19 cellular contexts compared by ENCODE assay signal in the genomic region with DNA sequence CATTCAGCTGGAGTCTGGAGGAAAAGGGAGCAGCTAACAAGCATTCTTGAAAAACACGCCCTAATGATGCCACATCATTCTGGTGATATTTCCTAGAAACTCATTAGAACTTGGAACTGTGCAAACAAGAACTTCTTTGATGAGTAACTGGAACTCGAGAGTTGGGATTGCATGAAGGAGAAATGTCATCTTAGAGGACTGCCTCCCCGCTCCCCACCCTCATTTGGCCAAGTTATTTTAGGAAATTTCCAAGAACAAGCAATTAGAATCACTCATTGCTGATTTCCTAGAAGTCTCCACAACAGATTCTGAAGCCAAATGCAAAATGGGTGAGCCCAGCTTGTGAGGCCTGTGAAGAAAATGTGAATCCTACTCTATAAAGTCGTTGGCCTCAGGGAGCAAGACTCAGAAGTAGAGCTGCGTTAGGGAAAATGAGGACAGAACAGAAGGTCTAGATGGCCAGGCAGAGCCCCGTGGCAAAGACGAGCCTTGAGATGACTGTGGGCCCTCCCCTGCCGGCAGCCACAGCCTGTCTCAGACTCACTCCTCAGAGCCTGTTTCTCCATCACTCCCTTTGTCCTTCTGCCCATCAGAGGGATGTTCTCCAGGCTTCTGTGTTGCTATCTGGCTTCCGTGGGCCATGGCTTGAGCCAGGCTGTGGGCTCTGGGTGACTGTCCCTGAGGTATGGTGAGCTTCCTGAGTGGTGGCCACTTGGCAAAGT. TPM values are rescaled to one million over a fixed set of nuclear protein-coding genes. Genes with fewer than 3 reads are reported as not detected.
DNase-seq lines count a peak whose midpoint lies in the region; ATAC-seq, FAIRE-seq and TF ChIP-seq lines count a peak whose summit lies in the region.
"Had no signal": no experiment of that assay in that cellular context is flagged by ENCODE, and none has a peak within 500 bp of the region (broad histone marks: within the 10 kb centered on the region; RNA-seq: fewer than 3 reads in every experiment).

No MANE protein-coding gene starts in this region.

- H3K9me1 ChIP-seq in K562 (ENCODE audit: control insufficient read depth, insufficient read depth, low read length) = no peaks in the 10 kb centered on the region

- POLR2A ChIA-PET in K562 (lab: Yijun Ruan, JAX) = interaction anchor here (0.7 to 1.8 kb wide), 2 partner anchors 10 to 13 kb away, joined by 4 read pairs; no protein-coding TSS in a partner anchor

- TF ChIP-seq POLR2A in K562 (conservative IDR thresholded peaks at IDR 0.05) = no peak

- H3K36me3 ChIP-seq in K562 (ENCODE audit: control insufficient read depth, insufficient read depth, low read length) = no peaks in the 10 kb centered on the region
- H3K36me3 ChIP-seq: tibial nerve had no signal

- intact Hi-C loops in K562 (cut with micrococcal nuclease) = no loop called here
- intact Hi-C loops in right cardiac atrium (cut with DNase I) = no loop called here

- H3K27ac ChIP-seq in K562 (ENCODE audit: extremely low read depth, low read depth, low read length) (peak overlapping the region; percentile 57; the same call in 2 of the 3 replicates), right cardiac atrium (ENCODE audit: low read length) (no peak overlapping the region)
- H3K27ac ChIP-seq: parathyroid adenoma, tibial nerve had no signal

- H3K4me1 ChIP-seq in K562 (replicated peaks in 1 of 2; ENCODE audit: control insufficient read depth in 2 of 2, insufficient read depth in 2 of 2, low read length in 2 of 2) = peaks cover 28 to 40% of the 10 kb centered on the region in 2 experiments
- no peaks in the 10 kb centered on the region for H3K4me1 ChIP-seq in right cardiac atrium (ENCODE audit: control insufficient read depth, insufficient read depth, low read length)
- H3K4me1 ChIP-seq: parathyroid adenoma had no signal

- ATAC-seq in K562 (peak; percentile 71), right cardiac atrium (no peak), GM21576 (IDR thresholded peaks at IDR 0.05; ENCODE audit: unreplicated experiment) (no peak)
- ATAC-seq: activated naive CD8-positive, alpha-beta T cell treated with anti-CD3 and anti-CD28 coated beads, Interleukin-2, amount 50 U/mL, for 24 hours; activated T-cell treated with anti-CD3 and anti-CD28 coated beads, Interleukin-2, amount 50 U/mL, for 72 hours had no signal

- peak; percentile 50; the same call in 1 of the 2 replicates for TF ChIP-seq EP300 in K562 (IDR thresholded peaks at IDR 0.05; ENCODE audit: low read length)

- peak overlapping the region; percentile 20; the same call in 1 of the 2 replicates for H3K4me2 ChIP-seq in K562 (ENCODE audit: insufficient read depth, low read length)

- no peak for TF ChIP-seq RAD21 in K562 (CRISPR knock-in tag; conservative IDR thresholded peaks at IDR 0.05 in 1 of 2, IDR thresholded peaks at IDR 0.05 in 1 of 2)

- CTCF ChIA-PET in K562 (lab: Yijun Ruan, JAX; ENCODE audit: low intra/inter-chr PET ratio) = no interaction called here

- peak; percentile 61 for FAIRE-seq in K562 (lab: Jason Lieb, UNC)
- FAIRE-seq: H54 had no signal

- no peaks in the 10 kb centered on the region for H3K79me2 ChIP-seq in K562 (ENCODE audit: control insufficient read depth, insufficient read depth, low read length)
- H3K79me2 ChIP-seq: parathyroid adenoma had no signal

- 4% methylated on average over 8 of the region's 9 CpGs for WGBS in K562 (ENCODE audit: insufficient coverage, low coverage, missing lambda C conversion rate)
- 55% methylated on average over 9 of the region's 9 CpGs for WGBS in right cardiac atrium

- H3K27me3 ChIP-seq in K562 (ENCODE audit: control insufficient read depth in 2 of 2, insufficient read depth in 2 of 2, low read length in 2 of 2) (no peaks in the 10 kb centered on the region), right cardiac atrium (ENCODE audit: control insufficient read depth, insufficient read depth) (no peaks in the 10 kb centered on the region)
- H3K27me3 ChIP-seq: tibial nerve had no signal

- in situ Hi-C loops in K562 (cut with MboI) = no loop called here

- no peaks in the 10 kb centered on the region for H3K9me3 ChIP-seq in K562 (replicated peaks; ENCODE audit: control insufficient read depth, insufficient read depth, low read depth, low read length)
- no peaks in the 10 kb centered on the region for H3K9me3 ChIP-seq in right cardiac atrium (ENCODE audit: control insufficient read depth, low read length)
- H3K9me3 ChIP-seq: tibial nerve had no signal

- peak; percentile 21 for DNase-seq in activated effector memory CD4-positive, alpha-beta T cell treated with anti-CD3 and anti-CD28 coated beads, Interleukin-2, amount 50 U/mL, for 16 hours
- no peak for DNase-seq in activated effector memory CD4-positive, alpha-beta T cell treated with Interleukin-2 at 50 U/mL for 16 hours
- DNase-seq in K562 (ENCODE audit: extremely low read depth in 1 of 4, low spot score in 3 of 4) (peak in 2 of 4 experiments; percentile 34 to 45), right cardiac atrium (peak in 2 of 3 donors; percentile 2 to 4), stromal cell of bone marrow (ENCODE audit: low read depth) (peak; percentile 51), GM19240 (ENCODE audit: insufficient read length, low spot score) (no peak), NCI-H2171 (lab: John Stamatoyannopoulos, UW) (no peak)
- DNase-seq: 8988T; activated CD4-positive, alpha-beta memory T cell treated with anti-CD3 and anti-CD28 coated beads for 36 hours; activated naive CD8-positive, alpha-beta T cell treated with anti-CD3 and anti-CD28 coated beads, Interleukin-2, amount 50 U/mL, for 24 hours; activated T-cell treated with anti-CD3 and anti-CD28 coated beads, Interleukin-2, amount 50 U/mL, for 72 hours; effector CD8-positive, alpha-beta T cell; Karpas-422; NCI-H1105; NCI-H774 had no signal

- TF ChIP-seq CTCF in K562 (IDR thresholded peaks at IDR 0.05 in 2 of 3, conservative IDR thresholded peaks at IDR 0.05 in 1 of 3; ENCODE audit: insufficient read depth in 2 of 3, low read depth in 1 of 3, low read length in 3 of 3) = no peak

- 0 out of 4 replicates have a peak overlapping the region, but pooled peaks of 1 of the 2 experiments have one; percentile 9 for H3K9ac ChIP-seq in K562 (ENCODE audit: insufficient read depth in 1 of 2, low read depth in 2 of 2, low read length in 2 of 2)
- H3K9ac ChIP-seq: parathyroid adenoma had no signal

- no peaks in the 10 kb centered on the region for H4K20me1 ChIP-seq in K562 (replicated peaks; ENCODE audit: control insufficient read depth, insufficient read depth, low read length)

- H2AFZ ChIP-seq in K562 (ENCODE audit: low read depth, low read length) = peak overlapping the region; percentile 61; the same call in 1 of the 2 replicates
- H2AFZ ChIP-seq: parathyroid adenoma had no signal

- BruUV-seq in K562 (replicated peaks; lab: Mats Ljungman, UMichigan) = no TSS peak

- H3K4me3 ChIP-seq in K562 (no peak overlapping the region), right cardiac atrium (ENCODE audit: low read length) (no peak overlapping the region)
- H3K4me3 ChIP-seq: tibial nerve had no signal

TF ChIP-seq in K562, 482 proteins besides CTCF, POLR2A, EP300 and RAD21 (continues in another document):
- TF ChIP-seq RFX7 (CRISPR knock-in tag; IDR thresholded peaks at IDR 0.05) (no peak), ZNF431 (CRISPR knock-in tag; IDR thresholded peaks at IDR 0.05) (no peak), KAT7 (CRISPR knock-in tag; IDR thresholded peaks at IDR 0.05; ENCODE audit: borderline replicate concordance) (no peak)

RNA-seq across cellular contexts. Expression of a gene that starts 38.4 kb away (rescaled TPM):
- not detected in 2 replicates for total RNA-seq in K562 (2011; cell fraction: chromatin; rRNA removed; ENCODE audit: low replicate concordance)
- total RNA-seq in K562 (2011; cell fraction: nucleolus; rRNA removed) = not detected in 2 replicates
- total RNA-seq in K562 (2011; cell fraction: nucleoplasm; rRNA removed) = not detected in 2 replicates
- not detected in 2 replicates for total RNA-seq in K562 (2014; rRNA removed)
- total RNA-seq in K562 (2014; rRNA removed; fragmentation: Illumina TruSeq; extraction: Trizol) = not detected in 2 replicates
- total RNA-seq in K562 (2015; rRNA removed; fragmentation: Illumina TruSeq; extraction: Trizol) = not detected in 2 replicates
- total RNA-seq in K562 (2021) = not detected in 2 replicates
- not detected in 2 replicates for polyA plus RNA-seq in K562 (2011; rRNA removed)
- 0.03 TPM in 1 of 2 replicates, not detected in the other for polyA plus RNA-seq in K562 (2011; cell fraction: cytosol; rRNA removed)
- 0.04 TPM in 1 of 2 replicates, not detected in the other for polyA plus RNA-seq in K562 (2011; cell fraction: nucleus; rRNA removed)
- polyA plus RNA-seq in K562 (2012) = 0.03 and 0.04 TPM in 2 replicates
- not detected in 2 replicates for polyA plus RNA-seq in K562 (2014; fragmentation: Illumina TruSeq; extraction: Trizol)
- polyA plus RNA-seq in K562 (2014; fragmentation: Nextera tagmentation; extraction: Ambion mirVana) = not detected
- polyA plus RNA-seq in K562 (2014; rRNA removed) = not detected in 2 replicates
- polyA minus RNA-seq in K562 (2011; rRNA and poly(A)+ RNA removed) = not detected in 2 replicates
- 0.19 TPM in 1 of 2 replicates, not detected in the other for polyA minus RNA-seq in K562 (2011; cell fraction: cytosol; rRNA and poly(A)+ RNA removed)
- polyA minus RNA-seq in K562 (2011; cell fraction: nucleus; rRNA and poly(A)+ RNA removed) = not detected in 2 replicates
- not detected for total RNA-seq in right cardiac atrium
- 0.05 TPM for polyA plus RNA-seq in right cardiac atrium
- total RNA-seq: activated CD4-positive, alpha-beta memory T cell treated with anti-CD3 and anti-CD28 coated beads for 36 hours; activated T-cell treated with anti-CD3 and anti-CD28 coated beads, Interleukin-2, amount 50 U/mL, for 72 hours; tibial nerve had no signal

RNA-seq across cellular contexts. Expression of a gene that starts 39.2 kb away (rescaled TPM):
- total RNA-seq in K562 (2011; cell fraction: chromatin; rRNA removed; ENCODE audit: low replicate concordance) = 6.3 and 7.3 TPM in 2 replicates
- 3.7 TPM in 2 replicates for total RNA-seq in K562 (2011; cell fraction: nucleolus; rRNA removed)
- total RNA-seq in K562 (2011; cell fraction: nucleoplasm; rRNA removed) = 5.4 and 7.5 TPM in 2 replicates
- 0.37 and 0.77 TPM in 2 replicates for total RNA-seq in K562 (2014; rRNA removed)
- 0.69 and 1.1 TPM in 2 replicates for total RNA-seq in K562 (2014; rRNA removed; fragmentation: Illumina TruSeq; extraction: Trizol)
- total RNA-seq in K562 (2015; rRNA removed; fragmentation: Illumina TruSeq; extraction: Trizol) = 0.83 and 1.3 TPM in 2 replicates
- total RNA-seq in K562 (2021) = 2.7 and 3.8 TPM in 2 replicates
- polyA plus RNA-seq in K562 (2011; rRNA removed) = 0.05 TPM in 1 of 2 replicates, not detected in the other
- 0.06 and 0.09 TPM in 2 replicates for polyA plus RNA-seq in K562 (2011; cell fraction: cytosol; rRNA removed)
- polyA plus RNA-seq in K562 (2011; cell fraction: nucleus; rRNA removed) = 0.04 and 0.36 TPM in 2 replicates
- polyA plus RNA-seq in K562 (2012) = 2.7 and 17.3 TPM in 2 replicates
- 2.4 TPM in 2 replicates for polyA plus RNA-seq in K562 (2014; fragmentation: Illumina TruSeq; extraction: Trizol)
- polyA plus RNA-seq in K562 (2014; fragmentation: Nextera tagmentation; extraction: Ambion mirVana) = under 1 TPM; 0.10 to 0.15 TPM
- 3.9 and 5.3 TPM in 2 replicates for polyA plus RNA-seq in K562 (2014; rRNA removed)
- not detected in 2 replicates for polyA minus RNA-seq in K562 (2011; rRNA and poly(A)+ RNA removed)
- polyA minus RNA-seq in K562 (2011; cell fraction: cytosol; rRNA and poly(A)+ RNA removed) = not detected in 2 replicates
- not detected in 2 replicates for polyA minus RNA-seq in K562 (2011; cell fraction: nucleus; rRNA and poly(A)+ RNA removed)
- 10 to 100 TPM; 10.4 to 35.3 (median 18.3) TPM for total RNA-seq in right cardiac atrium
- 32.9 TPM for polyA plus RNA-seq in right cardiac atrium
- total RNA-seq: activated CD4-positive, alpha-beta memory T cell treated with anti-CD3 and anti-CD28 coated beads for 36 hours; activated T-cell treated with anti-CD3 and anti-CD28 coated beads, Interleukin-2, amount 50 U/mL, for 72 hours had no signal

Comparison
In these comparisons a context has a peak if more than half of its experiments do, and no peak if none do; other contexts are left out.
1. DNase-seq: peak in activated effector memory CD4-positive, alpha-beta T cell treated with anti-CD3 and anti-CD28 coated beads, Interleukin-2, amount 50 U/mL, for 16 hours (single experiment), right cardiac atrium (2 of 3) and stromal cell of bone marrow (single experiment); none in activated effector memory CD4-positive, alpha-beta T cell treated with Interleukin-2 at 50 U/mL for 16 hours (single experiment), GM19240 (single experiment) and NCI-H2171 (single experiment).